In genomic region chr2:195092341-195092740, GRCh38 we compare ENCODE assay signal across 22 cellular contexts.
DNase-seq lines count a peak whose midpoint lies in the region; ATAC-seq and TF ChIP-seq lines count a peak whose summit lies in the region.
"Had no signal": no experiment of that assay in that cellular context is flagged by ENCODE, and none has a peak within 500 bp of the region (broad histone marks: within the 10 kb centered on the region; RNA-seq: fewer than 3 reads in every experiment).

No MANE protein-coding gene starts in this region.

- H4K20me1 ChIP-seq in GM23248 (ENCODE audit: insufficient read depth) = no peaks in the 10 kb centered on the region
- no peaks in the 10 kb centered on the region for H4K20me1 ChIP-seq in Loucy (ENCODE audit: insufficient read depth, low read length, poor library complexity, severe bottlenecking)

- peak; percentile 0 for DNase-seq in GM23248
- peak; percentile 1 for DNase-seq in choroid plexus epithelial cell (ENCODE audit: low read depth)
- DNase-seq in nephron progenitor cell = no peak
- no peak for DNase-seq in erythroblast (lab: John Stamatoyannopoulos, UW)
- DNase-seq: activated naive CD4-positive, alpha-beta T cell treated with Interleukin-2 at 50 U/mL for 16 hours; body of pancreas; C1 segment of cervical spinal cord; Calu3; lower lobe of right lung; MG63; NCI-H1417 treated with DMSO at 0.1 percent for 48 hours; NCI-H2081 treated with DMSO at 0.1 percent for 48 hours; right cardiac atrium; SHP77 treated with DMSO at 0.1 percent for 48 hours had no signal

- H3F3A ChIP-seq in GM23248 (ENCODE audit: insufficient read depth) (no peaks in the 10 kb centered on the region), Loucy (ENCODE audit: low read depth) (no peaks in the 10 kb centered on the region)

- peak overlapping the region; percentile 7 for H3K27ac Mint-ChIP-seq in nephron progenitor cell
- H3K27ac Mint-ChIP-seq: IgD-negative memory B cell, nephron, type B pancreatic cell had no signal

- H2AFZ ChIP-seq in GM23248 = no peak overlapping the region
- H2AFZ ChIP-seq in Loucy (ENCODE audit: low read length) = no peak overlapping the region

- H3K9me3 ChIP-seq in GM23248 (ENCODE audit: low read depth) = no peaks in the 10 kb centered on the region
- no peaks in the 10 kb centered on the region for H3K9me3 ChIP-seq in Loucy (ENCODE audit: insufficient read depth, low read depth, low read length)
- H3K9me3 ChIP-seq: body of pancreas, lower lobe of right lung, MG63 had no signal

- H3K36me3 Mint-ChIP-seq in nephron progenitor cell (ENCODE audit: low read depth) = no peaks in the 10 kb centered on the region
- H3K36me3 Mint-ChIP-seq: type B pancreatic cell had no signal

- no peaks in the 10 kb centered on the region for H3K27me3 Mint-ChIP-seq in nephron progenitor cell (ENCODE audit: low read depth, poor library complexity)
- H3K27me3 Mint-ChIP-seq: type B pancreatic cell had no signal

- H3K9ac ChIP-seq in GM23248 (no peak overlapping the region), Loucy (ENCODE audit: low read depth, low read length, poor library complexity, severe bottlenecking) (no peak overlapping the region)

- H3K4me1 ChIP-seq in GM23248 (ENCODE audit: insufficient read depth) (no peaks in the 10 kb centered on the region), Loucy (ENCODE audit: insufficient read depth, low read length, poor library complexity, severe bottlenecking) (no peaks in the 10 kb centered on the region)
- H3K4me1 ChIP-seq: body of pancreas, lower lobe of right lung had no signal

- H3K4me3 Mint-ChIP-seq in nephron progenitor cell = no peak overlapping the region
- H3K4me3 Mint-ChIP-seq: IgD-negative memory B cell, nephron, type B pancreatic cell had no signal

- in situ Hi-C loops in GM23248 (cut with MboI) = no loop called here

- no peak overlapping the region for H3K27ac ChIP-seq in GM23248
- H3K27ac ChIP-seq: body of pancreas, lower lobe of right lung had no signal

- H3K36me3 ChIP-seq in GM23248 (ENCODE audit: low read depth) (no peaks in the 10 kb centered on the region), Loucy (ENCODE audit: insufficient read depth, low read length) (no peaks in the 10 kb centered on the region)
- H3K36me3 ChIP-seq: lower lobe of right lung, MG63 had no signal

- H3K4me2 ChIP-seq in GM23248 (ENCODE audit: unreplicated experiment) (no peak overlapping the region), Loucy (ENCODE audit: low read depth, low read length, poor library complexity, severe bottlenecking) (no peak overlapping the region)

- peak; percentile 22 for TF ChIP-seq CTCF in Loucy (conservative IDR thresholded peaks at IDR 0.05; ENCODE audit: low read length)
- TF ChIP-seq CTCF in choroid plexus epithelial cell (conservative IDR thresholded peaks at IDR 0.05; ENCODE audit: low read depth, low read length) = peak; percentile 9
- no peak for TF ChIP-seq CTCF in nephron progenitor cell (IDR thresholded peaks at IDR 0.05)

- no peak for TF ChIP-seq POLR2A in erythroblast (IDR thresholded peaks at IDR 0.05; ENCODE audit: low read length)

- peaks cover 7% of the 10 kb centered on the region for H3K9me3 Mint-ChIP-seq in nephron progenitor cell
- H3K9me3 Mint-ChIP-seq: type B pancreatic cell had no signal

- ATAC-seq in HG02763 (IDR thresholded peaks at IDR 0.05; ENCODE audit: unreplicated experiment) = no peak
- ATAC-seq in HG03520 (IDR thresholded peaks at IDR 0.05; ENCODE audit: unreplicated experiment) = no peak
- ATAC-seq: body of pancreas, GM12878, lower lobe of right lung, Panc1, right cardiac atrium had no signal

- no peak overlapping the region for H3K4me3 ChIP-seq in GM23248
- H3K4me3 ChIP-seq in Loucy (ENCODE audit: low read length, poor library complexity, severe bottlenecking) = no peak overlapping the region
- no peak overlapping the region for H3K4me3 ChIP-seq in choroid plexus epithelial cell (ENCODE audit: low read depth, low read length)
- H3K4me3 ChIP-seq: body of pancreas, GM12878, lower lobe of right lung, MG63 had no signal

- no peaks in the 10 kb centered on the region for H3K79me2 ChIP-seq in GM23248 (ENCODE audit: insufficient read depth)
- H3K79me2 ChIP-seq in Loucy (ENCODE audit: insufficient read depth, low read length) = no peaks in the 10 kb centered on the region

- H3K27me3 ChIP-seq in GM23248 (replicated peaks; ENCODE audit: insufficient read depth) (no peaks in the 10 kb centered on the region), Loucy (ENCODE audit: insufficient read depth, low read length, poor library complexity, severe bottlenecking) (no peaks in the 10 kb centered on the region)
- H3K27me3 ChIP-seq: body of pancreas, MG63 had no signal

- no peaks in the 10 kb centered on the region for H3K4me1 Mint-ChIP-seq in nephron progenitor cell
- H3K4me1 Mint-ChIP-seq: IgD-negative memory B cell, nephron had no signal

- no peaks in the 10 kb centered on the region for H3K9me2 ChIP-seq in GM23248 (ENCODE audit: insufficient read depth)
- no peaks in the 10 kb centered on the region for H3K9me2 ChIP-seq in Loucy (replicated peaks; ENCODE audit: low read depth, low read length)

Comparison
In these comparisons a context has a peak if more than half of its experiments do, and no peak if none do; other contexts are left out.
1. DNase-seq: peak in GM23248 (single experiment) and choroid plexus epithelial cell (single experiment); none in nephron progenitor cell (single experiment) and erythroblast (0 of 2).